Comparison of ENCODE assay signal across 21 cellular contexts in genomic region chr9:125024917-125025316, GRCh38.
DNase-seq lines count a peak whose midpoint lies in the region; ATAC-seq, FAIRE-seq and TF ChIP-seq lines count a peak whose summit lies in the region.
"Had no signal": no experiment of that assay in that cellular context is flagged by ENCODE, and none has a peak within 500 bp of the region (broad histone marks: within the 10 kb centered on the region; RNA-seq: fewer than 3 reads in every experiment).

No MANE protein-coding gene starts in this region.

- H3K9me3 Mint-ChIP-seq in activated naive CD4-positive, alpha-beta T cell treated with anti-CD3 and anti-CD28 coated beads, Interleukin-2, amount 50 U/mL, for 24 hours = no peaks in the 10 kb centered on the region
- no peaks in the 10 kb centered on the region for H3K9me3 Mint-ChIP-seq in activated naive CD4-positive, alpha-beta T cell treated with anti-CD3 and anti-CD28 coated beads, Interleukin-2, amount 10 ng/mL, durations not matched to agents 7 days and 5 days
- H3K9me3 Mint-ChIP-seq: CD4-positive, alpha-beta T cell; HFFc6 had no signal

- H3K4me3 Mint-ChIP-seq in activated naive CD4-positive, alpha-beta T cell treated with anti-CD3 and anti-CD28 coated beads, Interleukin-2, amount 50 U/mL, for 24 hours = no peak overlapping the region
- H3K4me3 Mint-ChIP-seq in activated naive CD4-positive, alpha-beta T cell treated with anti-CD3 and anti-CD28 coated beads, Interleukin-2, amount 10 ng/mL, durations not matched to agents 7 days and 5 days = no peak overlapping the region
- H3K4me3 Mint-ChIP-seq: B cell; CD4-positive, alpha-beta T cell; HFFc6 had no signal

- no peak for ATAC-seq in HCT116
- ATAC-seq: HepG2 had no signal

- H3K27ac Mint-ChIP-seq in activated naive CD4-positive, alpha-beta T cell treated with anti-CD3 and anti-CD28 coated beads, Interleukin-2, amount 50 U/mL, for 24 hours = peak overlapping the region; percentile 12
- no peak overlapping the region for H3K27ac Mint-ChIP-seq in activated naive CD4-positive, alpha-beta T cell treated with anti-CD3 and anti-CD28 coated beads, Interleukin-2, amount 10 ng/mL, durations not matched to agents 7 days and 5 days
- H3K27ac Mint-ChIP-seq: B cell; CD4-positive, alpha-beta T cell; HFFc6 had no signal

- no peak overlapping the region for H3K4me3 ChIP-seq in HCT116 (replicated peaks in 1 of 2; ENCODE audit: low read depth in 1 of 2, low read length in 2 of 2)
- no peak overlapping the region for H3K4me3 ChIP-seq in keratinocyte (ENCODE audit: control insufficient read depth in 2 of 3, extremely low read depth in 1 of 3, insufficient read depth in 2 of 3, low read depth in 1 of 3, low read length in 3 of 3)
- H3K4me3 ChIP-seq in transverse colon = no peak overlapping the region
- no peak overlapping the region for H3K4me3 ChIP-seq in hepatocyte
- H3K4me3 ChIP-seq: HAP-1 had no signal

- no peak overlapping the region for H3K4me2 ChIP-seq in HCT116 (ENCODE audit: low read length)
- no peak overlapping the region for H3K4me2 ChIP-seq in keratinocyte (ENCODE audit: control insufficient read depth, extremely low read depth, insufficient read depth, low read depth, low read length)
- H3K4me2 ChIP-seq in hepatocyte = no peak overlapping the region

- CTCF ChIA-PET in activated naive CD4-positive, alpha-beta T cell treated with anti-CD3 and anti-CD28 coated beads, Interleukin-2, amount 10 ng/mL, durations not matched to agents 7 days and 5 days (lab: Charles Lee) = interaction anchor here (0.5 kb wide), 1 partner anchor 903 kb away, joined by 3 read pairs; no protein-coding TSS in a partner anchor
- CTCF ChIA-PET in HCT116 (lab: Charles Lee) = no interaction called here

- H3K36me3 Mint-ChIP-seq in activated naive CD4-positive, alpha-beta T cell treated with anti-CD3 and anti-CD28 coated beads, Interleukin-2, amount 50 U/mL, for 24 hours = peaks cover 8% of the 10 kb centered on the region
- peaks cover 10% of the 10 kb centered on the region for H3K36me3 Mint-ChIP-seq in activated naive CD4-positive, alpha-beta T cell treated with anti-CD3 and anti-CD28 coated beads, Interleukin-2, amount 10 ng/mL, durations not matched to agents 7 days and 5 days

- H2AFZ ChIP-seq in HCT116 (ENCODE audit: low read depth, low read length, poor library complexity, severe bottlenecking) (no peak overlapping the region), keratinocyte (ENCODE audit: control insufficient read depth, low read length) (no peak overlapping the region), hepatocyte (no peak overlapping the region)

- H3K27me3 Mint-ChIP-seq in activated naive CD4-positive, alpha-beta T cell treated with anti-CD3 and anti-CD28 coated beads, Interleukin-2, amount 50 U/mL, for 24 hours = no peaks in the 10 kb centered on the region
- H3K27me3 Mint-ChIP-seq in activated naive CD4-positive, alpha-beta T cell treated with anti-CD3 and anti-CD28 coated beads, Interleukin-2, amount 10 ng/mL, durations not matched to agents 7 days and 5 days = no peaks in the 10 kb centered on the region
- H3K27me3 Mint-ChIP-seq: B cell; CD4-positive, alpha-beta T cell had no signal

- 40 to 51% methylated on average over 1 of the region's 1 CpG for WGBS in transverse colon (ENCODE audit: low coverage in 1 of 2), 2 donors
- WGBS in hepatocyte (ENCODE audit: low lambda C conversion rate, missing lambda C conversion rate) = 89% methylated on average over 1 of the region's 1 CpG

- H3K36me3 ChIP-seq in HCT116 (ENCODE audit: control insufficient read depth in 1 of 2, insufficient read depth in 2 of 2, low read length in 2 of 2) (no peaks in the 10 kb centered on the region), keratinocyte (ENCODE audit: control insufficient read depth in 2 of 2, extremely low read depth in 1 of 2, insufficient read depth in 2 of 2, low read length in 2 of 2) (peaks cover 0 to 2% of the 10 kb centered on the region in 2 experiments), transverse colon (no peaks in the 10 kb centered on the region), hepatocyte (replicated peaks; ENCODE audit: insufficient read depth, low read depth) (no peaks in the 10 kb centered on the region)

- H3K4me1 ChIP-seq in HCT116 (ENCODE audit: control insufficient read depth in 1 of 2, insufficient read depth in 2 of 2, low read length in 2 of 2) = no peaks in the 10 kb centered on the region
- no peaks in the 10 kb centered on the region for H3K4me1 ChIP-seq in keratinocyte (ENCODE audit: control insufficient read depth, extremely low read depth, insufficient read depth, low read length)
- H3K4me1 ChIP-seq in transverse colon = peaks cover 0 to 26% (median 7%) of the 10 kb centered on the region in 4 donors
- H3K4me1 ChIP-seq in hepatocyte (ENCODE audit: insufficient read depth) = peaks cover 2% of the 10 kb centered on the region

- in situ Hi-C loops in transverse colon (cut with MboI; ENCODE audit: low pct_ligation_motif_present in 1 of 4, low pct_unique_long_range_greater_than_20kb in 1 of 4, low sequenced_read_pairs in 3 of 4) = no loop called here

- H3K9me1 ChIP-seq in keratinocyte (ENCODE audit: control insufficient read depth, extremely low read depth, insufficient read depth, low read length) = no peaks in the 10 kb centered on the region

- H3K9ac ChIP-seq in HCT116 (ENCODE audit: low read length) = no peak overlapping the region
- H3K9ac ChIP-seq in keratinocyte (ENCODE audit: control insufficient read depth, extremely low read depth, insufficient read depth, low read length) = no peak overlapping the region

- H3K27me3 ChIP-seq in HCT116 (ENCODE audit: insufficient read depth, low read length) = no peaks in the 10 kb centered on the region
- H3K27me3 ChIP-seq in keratinocyte (ENCODE audit: control insufficient read depth, extremely low read depth, insufficient read depth, low read length) = no peaks in the 10 kb centered on the region
- H3K27me3 ChIP-seq in transverse colon = no peaks in the 10 kb centered on the region
- H3K27me3 ChIP-seq in hepatocyte = no peaks in the 10 kb centered on the region

- RAD21 ChIA-PET in HCT116 (lab: Charles Lee; ENCODE audit: low non-redundant PET in 1 of 2, low total read pairs in 2 of 2, uncharacterized antibody in 2 of 2, unreplicated experiment in 2 of 2) = interaction anchor here in 1 of 2 experiments (0.5 kb wide), 1 partner anchor 104 kb away, joined by 3 read pairs; no protein-coding TSS in a partner anchor

- no peaks in the 10 kb centered on the region for H4K20me1 ChIP-seq in HCT116 (ENCODE audit: insufficient read depth)
- H4K20me1 ChIP-seq in keratinocyte (ENCODE audit: control insufficient read depth, extremely low read depth, insufficient read depth, low read length) = no peaks in the 10 kb centered on the region
- no peaks in the 10 kb centered on the region for H4K20me1 ChIP-seq in hepatocyte (ENCODE audit: insufficient read depth, poor library complexity, severe bottlenecking)

- TF ChIP-seq RAD21 in HCT116 (IDR thresholded peaks at IDR 0.05; ENCODE audit: low read depth) = no peak

- no peak overlapping the region for H3K27ac ChIP-seq in HCT116 (ENCODE audit: low read depth, low read length)
- H3K27ac ChIP-seq in keratinocyte (ENCODE audit: control insufficient read depth, insufficient read depth, low read length) = no peak overlapping the region
- H3K27ac ChIP-seq in transverse colon = peak overlapping the region in 3 of 4 donors; percentile 6 to 48 (median 35)
- H3K27ac ChIP-seq in hepatocyte = no peak overlapping the region

- TF ChIP-seq POLR2A in HCT116 (IDR thresholded peaks at IDR 0.05; ENCODE audit: borderline replicate concordance, extremely low read depth, insufficient read depth, insufficient read length) = no peak
- TF ChIP-seq POLR2A in transverse colon (IDR thresholded peaks at IDR 0.05) = no peak

- FAIRE-seq in keratinocyte (lab: Jason Lieb, UNC) = peak; percentile 9
- FAIRE-seq: A204.1, G401.6, GM12891, HepG2, HTR-8/SVneo had no signal

- no peaks in the 10 kb centered on the region for H3K9me3 ChIP-seq in HCT116 (ENCODE audit: control insufficient read depth in 1 of 2, insufficient read depth in 1 of 2, low read depth in 1 of 2, low read length in 2 of 2)
- no peaks in the 10 kb centered on the region for H3K9me3 ChIP-seq in keratinocyte (ENCODE audit: control insufficient read depth, low read depth, low read length)
- no peaks in the 10 kb centered on the region for H3K9me3 ChIP-seq in transverse colon
- no peaks in the 10 kb centered on the region for H3K9me3 ChIP-seq in hepatocyte (ENCODE audit: low read depth)
- H3K9me3 ChIP-seq: HAP-1 had no signal

- POLR2A ChIA-PET in HCT116 (lab: Charles Lee) = no interaction called here

- intact Hi-C loops in HCT116 (cut with micrococcal nuclease) (no loop called here), transverse colon (cut with DNase I; ENCODE audit: low total_unique reads) (no loop called here)

- TSS peak; percentile 18 for BruUV-seq in HCT116 (replicated peaks; lab: Mats Ljungman, UMichigan)

- TF ChIP-seq CTCF in HCT116 (IDR thresholded peaks at IDR 0.05 in 2 of 3, conservative IDR thresholded peaks at IDR 0.05 in 1 of 3; ENCODE audit: borderline replicate concordance in 1 of 3, insufficient read depth in 1 of 3, low read depth in 2 of 3, low read length in 2 of 3) (no peak), keratinocyte (optimal IDR thresholded peaks at IDR 0.05 in 1 of 3, IDR thresholded peaks at IDR 0.05 in 1 of 3, conservative IDR thresholded peaks at IDR 0.05 in 1 of 3; ENCODE audit: extremely low read depth in 1 of 3, insufficient read depth in 2 of 3, low read length in 3 of 3) (no peak), transverse colon (IDR thresholded peaks at IDR 0.05) (no peak), hepatocyte (IDR thresholded peaks at IDR 0.05; ENCODE audit: poor library complexity) (no peak)

- DNase-seq in activated naive CD4-positive, alpha-beta T cell treated with anti-CD3 and anti-CD28 coated beads, Interleukin-2, amount 10 ng/mL, durations not matched to agents 7 days and 5 days = no peak
- DNase-seq in HCT116 (ENCODE audit: low read depth, low spot score) = no peak
- DNase-seq in keratinocyte (ENCODE audit: low read depth, low spot score) = no peak
- DNase-seq in transverse colon = no peak
- no peak for DNase-seq in hepatocyte (ENCODE audit: low spot score)
- DNase-seq in NCI-H1048 (lab: John Stamatoyannopoulos, UW) = no peak
- DNase-seq: C1 segment of cervical spinal cord; Calu3; CD4-positive, alpha-beta T cell; DMS 273 treated with DMSO at 0.1 percent for 48 hours; EL; GOT3; HFFc6 had no signal

- no peaks in the 10 kb centered on the region for H3K9me2 ChIP-seq in HCT116 (ENCODE audit: insufficient read depth)
- no peaks in the 10 kb centered on the region for H3K9me2 ChIP-seq in hepatocyte (replicated peaks; ENCODE audit: insufficient read depth)

- no peak for TF ChIP-seq EP300 in transverse colon (IDR thresholded peaks at IDR 0.05; ENCODE audit: low read depth)

- dilution Hi-C loops in keratinocyte (cut with MboI; ENCODE audit: extremely low pct_ligation_motif_present, low sequenced_read_pairs) = no loop called here

- H3K79me2 ChIP-seq in HCT116 (ENCODE audit: insufficient read depth, low read length) = no peaks in the 10 kb centered on the region
- no peaks in the 10 kb centered on the region for H3K79me2 ChIP-seq in keratinocyte (ENCODE audit: control insufficient read depth, insufficient read depth, low read length)
- H3K79me2 ChIP-seq in hepatocyte = no peaks in the 10 kb centered on the region

- no peaks in the 10 kb centered on the region for H3K4me1 Mint-ChIP-seq in activated naive CD4-positive, alpha-beta T cell treated with anti-CD3 and anti-CD28 coated beads, Interleukin-2, amount 50 U/mL, for 24 hours
- H3K4me1 Mint-ChIP-seq in activated naive CD4-positive, alpha-beta T cell treated with anti-CD3 and anti-CD28 coated beads, Interleukin-2, amount 10 ng/mL, durations not matched to agents 7 days and 5 days = peaks cover 3% of the 10 kb centered on the region
- H3K4me1 Mint-ChIP-seq: B cell had no signal

Comparison
In these comparisons a context has a peak if more than half of its experiments do, and no peak if none do; other contexts are left out.
1. H3K27ac ChIP-seq: peak in transverse colon (3 of 4); none in HCT116 (single experiment), keratinocyte (single experiment) and hepatocyte (single experiment).